In the genomic region with DNA sequence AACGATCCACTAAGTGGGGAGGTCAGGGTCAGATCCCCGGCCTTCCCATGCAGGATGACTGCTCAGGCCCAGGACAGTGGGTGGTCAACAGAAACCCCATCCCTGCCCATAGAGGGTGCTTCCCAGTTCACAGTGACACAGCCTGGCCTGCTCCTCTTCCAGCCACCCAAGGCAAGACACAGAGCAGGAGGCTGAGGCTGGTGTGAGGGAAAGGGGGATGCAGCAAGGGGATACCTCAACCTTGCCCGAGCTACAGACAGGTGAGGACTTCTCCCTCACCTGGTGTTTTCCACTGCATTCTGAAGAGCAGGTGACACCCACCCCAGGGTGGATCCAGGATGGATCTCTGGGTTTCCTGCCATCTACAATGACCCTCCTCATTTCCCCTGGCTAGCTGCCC, we compare ENCODE assay signal across 23 cellular contexts.
"Had no signal": no experiment of that assay in that cellular context is flagged by ENCODE, and none has a peak within 500 bp of the region (broad histone marks: within the 10 kb centered on the region; RNA-seq: fewer than 3 reads in every experiment).

No MANE protein-coding gene starts in this region.

- H3K27ac Mint-ChIP-seq: activated CD4-positive, alpha-beta T cell treated with anti-CD3 and anti-CD28 coated beads, Interleukin-2, amount 10 ng/mL, durations not matched to agents 24 days and 14 days; activated CD8-positive, alpha-beta T cell treated with anti-CD3 and anti-CD28 coated beads for 36 hours; activated naive CD4-positive, alpha-beta T cell treated with anti-CD3 and anti-CD28 coated beads, Interleukin-2, amount 50 U/mL, for 24 hours; activated T-helper 1 cell treated with anti-CD3 and anti-CD28 coated beads, Interleukin-12 subunit alpha, Interleukin-12 subunit beta, Interleukin-2, Interleukin-4 antibody, amounts not matched to agents 30 ng/mL and 10 ng/mL and 1 ng/mL, durations not matched to agents 14 hours and 24 hours and 36 hours; IgD-negative memory B cell; T-helper 1 cell treated with Interleukin-12 subunit alpha and Interleukin-12 subunit beta and Interleukin-4 antibody, amounts not matched to agents 30 μg/mL and 1 μg/mL, for 36 hours; WTC11 had no signal

- H3K27me3 ChIP-seq: Peyer's patch, SJSA1 had no signal

- H3K4me3 ChIP-seq: breast epithelium, Peyer's patch, SJSA1 had no signal

- H3K36me3 ChIP-seq: breast epithelium, Peyer's patch, SJSA1 had no signal

- H3K4me1 Mint-ChIP-seq: activated CD4-positive, alpha-beta T cell treated with anti-CD3 and anti-CD28 coated beads, Interleukin-2, amount 10 ng/mL, durations not matched to agents 24 days and 14 days; activated naive CD4-positive, alpha-beta T cell treated with anti-CD3 and anti-CD28 coated beads, Interleukin-2, amount 50 U/mL, for 24 hours had no signal

- DNase-seq: activated CD4-positive, alpha-beta T cell treated with anti-CD3 and anti-CD28 coated beads, Interleukin-2, amount 10 ng/mL, durations not matched to agents 24 days and 14 days; activated CD4-positive, CD25-positive, alpha-beta regulatory T cell treated with anti-CD3 and anti-CD28 coated beads, Interleukin-2, amount 50 U/mL, for 72 hours; activated CD8-positive, alpha-beta T cell treated with anti-CD3 and anti-CD28 coated beads for 36 hours; activated effector memory CD4-positive, alpha-beta T cell treated with Interleukin-2 at 50 U/mL for 16 hours; activated naive CD4-positive, alpha-beta T cell; aorta; KG1; NCI-H1048; NCI-H146; NCI-H187 treated with DMSO at 0.1 percent for 48 hours; NCI-H2081 treated with DMSO at 0.1 percent for 48 hours; NCI-H446; NCI-H524; SHP77 had no signal

- H3K4me3 Mint-ChIP-seq: activated CD4-positive, alpha-beta T cell treated with anti-CD3 and anti-CD28 coated beads, Interleukin-2, amount 10 ng/mL, durations not matched to agents 24 days and 14 days; activated CD8-positive, alpha-beta T cell treated with anti-CD3 and anti-CD28 coated beads for 36 hours; activated naive CD4-positive, alpha-beta T cell treated with anti-CD3 and anti-CD28 coated beads, Interleukin-2, amount 50 U/mL, for 24 hours; activated T-helper 1 cell treated with anti-CD3 and anti-CD28 coated beads, Interleukin-12 subunit alpha, Interleukin-12 subunit beta, Interleukin-2, Interleukin-4 antibody, amounts not matched to agents 30 ng/mL and 10 ng/mL and 1 ng/mL, durations not matched to agents 14 hours and 24 hours and 36 hours; IgD-negative memory B cell; T-helper 1 cell treated with Interleukin-12 subunit alpha and Interleukin-12 subunit beta and Interleukin-4 antibody, amounts not matched to agents 30 μg/mL and 1 μg/mL, for 36 hours; WTC11 had no signal

- ATAC-seq: activated CD8-positive, alpha-beta T cell treated with anti-CD3 and anti-CD28 coated beads for 36 hours; WTC11 had no signal

- H3K4me1 ChIP-seq: breast epithelium, SJSA1 had no signal

- H3K27me3 Mint-ChIP-seq: activated CD4-positive, alpha-beta T cell treated with anti-CD3 and anti-CD28 coated beads, Interleukin-2, amount 10 ng/mL, durations not matched to agents 24 days and 14 days had no signal

- H3K36me3 Mint-ChIP-seq: activated naive CD4-positive, alpha-beta T cell treated with anti-CD3 and anti-CD28 coated beads, Interleukin-2, amount 50 U/mL, for 24 hours; IgD-negative memory B cell had no signal

- H3K27ac ChIP-seq: breast epithelium, Peyer's patch, RWPE1, SJSA1 had no signal

- H3K9me3 Mint-ChIP-seq: activated CD8-positive, alpha-beta T cell treated with anti-CD3 and anti-CD28 coated beads for 36 hours; activated naive CD4-positive, alpha-beta T cell treated with anti-CD3 and anti-CD28 coated beads, Interleukin-2, amount 50 U/mL, for 24 hours; activated T-helper 1 cell treated with anti-CD3 and anti-CD28 coated beads, Interleukin-12 subunit alpha, Interleukin-12 subunit beta, Interleukin-2, Interleukin-4 antibody, amounts not matched to agents 30 ng/mL and 10 ng/mL and 1 ng/mL, durations not matched to agents 14 hours and 24 hours and 36 hours; T-helper 1 cell treated with Interleukin-12 subunit alpha and Interleukin-12 subunit beta and Interleukin-4 antibody, amounts not matched to agents 30 μg/mL and 1 μg/mL, for 36 hours had no signal
